ENCODE assay signal across 8 cellular contexts in genomic region chr1:147172168-147173016, GRCh38. TPM values are rescaled to one million over a fixed set of nuclear protein-coding genes. Genes with fewer than 3 reads are reported as not detected.
DNase-seq lines count a peak whose midpoint lies in the region; ATAC-seq and TF ChIP-seq lines count a peak whose summit lies in the region.

TSS of gene PRKAB2 (minus strand) at chr1:147172470. CDS start at chr1:147172144, 326 bp downstream.

- DNase-seq in GM12864 (ENCODE audit: low read depth): peak; percentile 88
- DNase-seq in NB4 (ENCODE audit: low read depth): peak; percentile 97
- peak; percentile 95 for DNase-seq in SK-N-SH
- DNase-seq in glutamatergic neuron: peak; percentile 98
- DNase-seq in osteoblast (ENCODE audit: insufficient read length, low spot score, missing footprints): peak; percentile 97
- DNase-seq in testis: peak; percentile 97

- H3K4me1 Mint-ChIP-seq in activated naive CD8-positive, alpha-beta T cell (ENCODE audit: low read depth): peaks cover 45% of the 10 kb centered on the region
- peaks cover 12% of the 10 kb centered on the region for H3K4me1 Mint-ChIP-seq in glutamatergic neuron (ENCODE audit: low read depth, unreplicated experiment)

- H2AFZ ChIP-seq in SK-N-SH (ENCODE audit: low read depth) (peak within 1 kb of the TSS; percentile 98), osteoblast (ENCODE audit: low read length) (peak within 1 kb of the TSS; percentile 97)

- H3K36me3 ChIP-seq in SK-N-SH (replicated peaks in 1 of 2; ENCODE audit: control insufficient read depth in 1 of 2, insufficient read depth in 2 of 2, low read length in 1 of 2) (peaks cover 0 to 3% of the 10 kb centered on the region in 2 experiments), osteoblast (ENCODE audit: insufficient read depth, low read length) (peaks cover 3% of the 10 kb centered on the region), testis (ENCODE audit: low read depth, missing control alignments) (no peaks in the 10 kb centered on the region)

- H3K4me3 Mint-ChIP-seq in activated naive CD8-positive, alpha-beta T cell: peak within 1 kb of the TSS; percentile 97
- peak within 1 kb of the TSS; percentile 97 for H3K4me3 Mint-ChIP-seq in glutamatergic neuron (ENCODE audit: unreplicated experiment)

- TF ChIP-seq POLR2A in NB4 (IDR thresholded peaks at IDR 0.05; ENCODE audit: extremely low read depth, insufficient read length) (peak; percentile 68), testis (IDR thresholded peaks at IDR 0.05) (peak; percentile 8)

- peak; percentile 90 for ATAC-seq in HG02588 (IDR thresholded peaks at IDR 0.05; ENCODE audit: unreplicated experiment)

- H3K27ac Mint-ChIP-seq in activated naive CD8-positive, alpha-beta T cell: peak within 1 kb of the TSS; percentile 96
- H3K27ac Mint-ChIP-seq in glutamatergic neuron (ENCODE audit: unreplicated experiment): peak within 1 kb of the TSS; percentile 99

- POLR2A ChIA-PET in SK-N-SH (lab: Yijun Ruan, JAX): interaction anchor here (1.0 to 1.2 kb wide), 2 partner anchors 70 to 71 kb away, joined by 4 to 5 read pairs; partner anchors contain the start of gene CHD1L

- H3K9me2 ChIP-seq in SK-N-SH: no peaks in the 10 kb centered on the region

- no peaks in the 10 kb centered on the region for H3K27me3 ChIP-seq in SK-N-SH (ENCODE audit: insufficient read depth)
- no peaks in the 10 kb centered on the region for H3K27me3 ChIP-seq in osteoblast (ENCODE audit: insufficient read depth, low read length)
- H3K27me3 ChIP-seq in testis: no peaks in the 10 kb centered on the region

- no peaks in the 10 kb centered on the region for H3K27me3 Mint-ChIP-seq in activated naive CD8-positive, alpha-beta T cell
- peaks cover 5% of the 10 kb centered on the region for H3K27me3 Mint-ChIP-seq in glutamatergic neuron (ENCODE audit: unreplicated experiment)

- H3K27ac ChIP-seq in SK-N-SH (ENCODE audit: low read depth in 2 of 2, low read length in 1 of 2) (peak within 1 kb of the TSS; percentile 92 to 93), osteoblast (ENCODE audit: low read depth, low read length) (peak within 1 kb of the TSS; percentile 84), testis (peak within 1 kb of the TSS; percentile 96)

- no peaks in the 10 kb centered on the region for H4K20me1 ChIP-seq in SK-N-SH (ENCODE audit: insufficient read depth)
- H4K20me1 ChIP-seq in osteoblast (ENCODE audit: insufficient read depth, low read length): no peaks in the 10 kb centered on the region

- H3K79me2 ChIP-seq in SK-N-SH (ENCODE audit: insufficient read depth) (peaks cover 42% of the 10 kb centered on the region), osteoblast (ENCODE audit: insufficient read depth, low read length) (peaks cover 51% of the 10 kb centered on the region)

- H3K4me1 ChIP-seq in SK-N-SH (ENCODE audit: control insufficient read depth in 1 of 2, insufficient read depth in 2 of 2, low read depth in 1 of 2, low read length in 1 of 2) (peaks cover 27 to 28% of the 10 kb centered on the region in 2 experiments; a peak in 3 of 4 replicates), osteoblast (ENCODE audit: insufficient read depth, low read length) (peaks cover 42% of the 10 kb centered on the region), testis (peaks cover 23% of the 10 kb centered on the region)

- H3K36me3 Mint-ChIP-seq in activated naive CD8-positive, alpha-beta T cell: peaks cover 15% of the 10 kb centered on the region
- H3K36me3 Mint-ChIP-seq in glutamatergic neuron (ENCODE audit: unreplicated experiment): peaks cover 4% of the 10 kb centered on the region

- peak; percentile 59 for TF ChIP-seq RAD21 in SK-N-SH (IDR thresholded peaks at IDR 0.05; ENCODE audit: low read length)

- WGBS in SK-N-SH (ENCODE audit: low lambda C conversion rate): under 1% methylated on average over 17 of the region's 72 CpGs
- 0% methylated on average over 60 of the region's 72 CpGs; no CpG with 5 or more reads in 1 of the 2 donors for WGBS in testis, 2 donors

- peaks cover 23% of the 10 kb centered on the region for H3F3A ChIP-seq in SK-N-SH (replicated peaks; ENCODE audit: insufficient read depth)

- TF ChIP-seq CTCF in GM12864 (IDR thresholded peaks at IDR 0.05; ENCODE audit: low read depth, low read length, missing control alignments) (peak; percentile 68), NB4 (IDR thresholded peaks at IDR 0.05; ENCODE audit: low read depth, low read length) (peak; percentile 44), SK-N-SH (IDR thresholded peaks at IDR 0.05) (peak; percentile 85), glutamatergic neuron (IDR thresholded peaks at IDR 0.05; ENCODE audit: partially characterized antibody, unreplicated experiment) (peak; percentile 85), osteoblast (IDR thresholded peaks at IDR 0.05; ENCODE audit: extremely low read depth, low read depth, low read length) (peak; percentile 66), testis (IDR thresholded peaks at IDR 0.05) (peak; percentile 92 to 95 (median 94))

- H3K4me2 ChIP-seq in SK-N-SH (peak within 1 kb of the TSS; percentile 80), osteoblast (ENCODE audit: insufficient read depth, low read length) (peak within 1 kb of the TSS; percentile 95)

- peak within 1 kb of the TSS; percentile 88 for H3K9ac ChIP-seq in SK-N-SH

- H3K9me3 ChIP-seq in SK-N-SH (no peaks in the 10 kb centered on the region), osteoblast (ENCODE audit: low read depth, low read length) (no peaks in the 10 kb centered on the region), testis (no peaks in the 10 kb centered on the region)

- intact Hi-C loops in testis (cut with DNase I; ENCODE audit: low total_unique reads): loop anchor here (5.0 kb wide), 2 partner anchors 55 to 70 kb away; partner anchors contain the start of genes CHD1L and FMO5

- CTCF ChIA-PET in SK-N-SH (lab: Yijun Ruan, JAX): interaction anchor here (0.6 to 6.1 kb wide), 10 partner anchors 9 to 102 kb away, joined by 3 to 51 read pairs (median 4); partner anchors contain the start of gene CHD1L

- TF ChIP-seq EP300 in SK-N-SH (IDR thresholded peaks at IDR 0.05; ENCODE audit: borderline replicate concordance in 1 of 2, low read depth in 1 of 2, low read length in 1 of 2): no peak; a peak in 1 of 4 replicates

- no peaks in the 10 kb centered on the region for H3K9me3 Mint-ChIP-seq in activated naive CD8-positive, alpha-beta T cell (ENCODE audit: low read depth)
- H3K9me3 Mint-ChIP-seq in glutamatergic neuron (ENCODE audit: unreplicated experiment): peaks cover 15% of the 10 kb centered on the region

- peak within 1 kb of the TSS; percentile 93 for H3K4me3 ChIP-seq in GM12864 (ENCODE audit: low read depth, low read length)
- peak within 1 kb of the TSS; percentile 94 for H3K4me3 ChIP-seq in NB4 (ENCODE audit: low read depth, low read length)
- H3K4me3 ChIP-seq in SK-N-SH (ENCODE audit: low read depth in 2 of 2, low read length in 1 of 2): peak within 1 kb of the TSS; percentile 87 to 99
- peak within 1 kb of the TSS; percentile 95 for H3K4me3 ChIP-seq in osteoblast (ENCODE audit: insufficient read depth, low read length)
- peak within 1 kb of the TSS; percentile 83 to 86 for H3K4me3 ChIP-seq in testis

TF ChIP-seq in SK-N-SH, 30 proteins besides CTCF, POLR2A, EP300 and RAD21 (continues in another document):
- TF ChIP-seq ZBTB33 (IDR thresholded peaks at IDR 0.05; ENCODE audit: borderline replicate concordance, low read depth) (no peak), USF2 (IDR thresholded peaks at IDR 0.05; ENCODE audit: borderline replicate concordance, low read depth, low read length) (no peak), SIN3A (IDR thresholded peaks at IDR 0.05; ENCODE audit: borderline replicate concordance, low read depth, low read length) (peak; percentile 66; the same call in 1 of the 2 replicates), YY1 (IDR thresholded peaks at IDR 0.05; ENCODE audit: low read depth) (peak; percentile 77; the same call in 1 of the 2 replicates), RCOR1 (IDR thresholded peaks at IDR 0.05; ENCODE audit: low read length) (peak; percentile 68), TAF1 (IDR thresholded peaks at IDR 0.05; ENCODE audit: borderline replicate concordance, low read depth, low read length) (peak; percentile 68), FOXJ3 (CRISPR knock-in tag; IDR thresholded peaks at IDR 0.05) (no peak), PBX3 (IDR thresholded peaks at IDR 0.05) (peak; percentile 10; the same call in 1 of the 2 replicates)

RNA-seq across cellular contexts. Expression of gene PRKAB2, which starts in this region (rescaled TPM):
- polyA plus RNA-seq in SK-N-SH (2012; rRNA removed) (6.2 and 9.4 TPM in 2 replicates), testis (ENCODE audit: insufficient read depth, low read depth, low replicate concordance) (15.5 TPM)
- polyA plus RNA-seq in SK-N-SH (2012; cell fraction: cytosol; rRNA removed): 5.6 TPM in 2 replicates
- 14.9 and 30.6 TPM in 2 replicates for polyA plus RNA-seq in SK-N-SH (2012; cell fraction: nucleus; rRNA removed)
- total RNA-seq in glutamatergic neuron (ENCODE audit: unreplicated experiment) (26.7 TPM), osteoblast (22.8 and 23.6 TPM in 2 replicates), testis (10 to 100 TPM; 14.6 to 20.7 TPM)

Comparison
In these comparisons a context has a peak if more than half of its experiments do, and no peak if none do; other contexts are left out.
1. Peak in every context shown above with its lines: DNase-seq, ATAC-seq, H3K4me3 ChIP-seq and H3K27ac ChIP-seq.
2. CTCF ChIP-seq: peak in every context shown above with its lines; median percentile 94 in testis; 85 in SK-N-SH; 85 in glutamatergic neuron; 68 in GM12864; 66 in osteoblast; 44 in NB4.